1 cellular context compared by ENCODE assay signal in the genomic region with DNA sequence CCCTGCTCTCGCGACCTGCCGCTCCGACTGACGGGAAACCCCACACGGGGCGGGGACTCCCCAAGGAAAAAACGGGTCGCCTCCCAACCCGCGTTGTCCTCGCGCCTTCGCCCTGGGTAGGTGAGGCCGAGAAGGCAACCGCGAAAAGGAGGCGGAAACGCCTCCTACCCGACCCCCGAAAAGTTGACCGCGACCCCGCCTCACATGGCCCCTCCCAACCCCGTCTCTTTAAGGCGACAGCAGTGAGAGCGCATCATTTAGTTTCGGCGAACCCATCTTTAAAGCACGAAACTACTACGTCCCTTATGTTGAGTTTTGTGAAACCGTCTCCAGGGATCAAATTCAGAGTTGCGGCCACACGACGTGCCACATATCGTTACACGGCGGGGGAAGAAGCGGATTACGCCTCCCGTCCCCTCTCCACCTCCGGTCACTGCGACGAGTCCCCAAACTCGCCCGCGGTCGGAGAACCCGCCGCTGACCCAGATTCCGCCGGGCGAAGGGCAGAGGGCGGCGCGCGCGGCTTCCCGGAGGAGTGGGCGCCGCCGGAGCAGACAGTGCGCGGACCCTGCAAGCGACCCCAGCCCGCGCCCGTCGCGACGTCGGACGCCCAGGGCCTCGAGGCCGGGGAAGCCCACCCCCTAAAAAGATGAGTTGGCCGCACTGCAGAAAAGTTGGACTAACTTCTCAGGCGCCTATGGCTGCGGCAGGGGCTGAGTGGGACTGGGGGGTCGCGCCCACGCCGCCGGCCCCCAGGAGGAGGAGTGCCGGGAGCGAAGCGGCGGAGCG.
TF ChIP-seq lines count a peak whose summit lies in the region.

No MANE protein-coding gene starts in this region.

TF ChIP-seq in A549, 52 proteins besides CTCF, POLR2A, EP300 and RAD21 (continued from another document):
- TF ChIP-seq, protein P1, sequence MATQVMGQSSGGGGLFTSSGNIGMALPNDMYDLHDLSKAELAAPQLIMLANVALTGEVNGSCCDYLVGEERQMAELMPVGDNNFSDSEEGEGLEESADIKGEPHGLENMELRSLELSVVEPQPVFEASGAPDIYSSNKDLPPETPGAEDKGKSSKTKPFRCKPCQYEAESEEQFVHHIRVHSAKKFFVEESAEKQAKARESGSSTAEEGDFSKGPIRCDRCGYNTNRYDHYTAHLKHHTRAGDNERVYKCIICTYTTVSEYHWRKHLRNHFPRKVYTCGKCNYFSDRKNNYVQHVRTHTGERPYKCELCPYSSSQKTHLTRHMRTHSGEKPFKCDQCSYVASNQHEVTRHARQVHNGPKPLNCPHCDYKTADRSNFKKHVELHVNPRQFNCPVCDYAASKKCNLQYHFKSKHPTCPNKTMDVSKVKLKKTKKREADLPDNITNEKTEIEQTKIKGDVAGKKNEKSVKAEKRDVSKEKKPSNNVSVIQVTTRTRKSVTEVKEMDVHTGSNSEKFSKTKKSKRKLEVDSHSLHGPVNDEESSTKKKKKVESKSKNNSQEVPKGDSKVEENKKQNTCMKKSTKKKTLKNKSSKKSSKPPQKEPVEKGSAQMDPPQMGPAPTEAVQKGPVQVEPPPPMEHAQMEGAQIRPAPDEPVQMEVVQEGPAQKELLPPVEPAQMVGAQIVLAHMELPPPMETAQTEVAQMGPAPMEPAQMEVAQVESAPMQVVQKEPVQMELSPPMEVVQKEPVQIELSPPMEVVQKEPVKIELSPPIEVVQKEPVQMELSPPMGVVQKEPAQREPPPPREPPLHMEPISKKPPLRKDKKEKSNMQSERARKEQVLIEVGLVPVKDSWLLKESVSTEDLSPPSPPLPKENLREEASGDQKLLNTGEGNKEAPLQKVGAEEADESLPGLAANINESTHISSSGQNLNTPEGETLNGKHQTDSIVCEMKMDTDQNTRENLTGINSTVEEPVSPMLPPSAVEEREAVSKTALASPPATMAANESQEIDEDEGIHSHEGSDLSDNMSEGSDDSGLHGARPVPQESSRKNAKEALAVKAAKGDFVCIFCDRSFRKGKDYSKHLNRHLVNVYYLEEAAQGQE (IDR thresholded peaks at IDR 0.05) = peak; percentile 57
- TF ChIP-seq BHLHE40 (IDR thresholded peaks at IDR 0.05; ENCODE audit: low read depth, low read length) (no peak), NPAS2 (CRISPR knock-in tag; IDR thresholded peaks at IDR 0.05; ENCODE audit: borderline replicate concordance) (no peak), FOSB (CRISPR knock-in tag; IDR thresholded peaks at IDR 0.05) (no peak), EHF (CRISPR knock-in tag; IDR thresholded peaks at IDR 0.05) (no peak), ESRRA (IDR thresholded peaks at IDR 0.05; ENCODE audit: borderline replicate concordance, low read length) (no peak), POLR2AphosphoS2 (conservative IDR thresholded peaks at IDR 0.05; ENCODE audit: low read length) (no peak)
- TF ChIP-seq, protein P2, sequence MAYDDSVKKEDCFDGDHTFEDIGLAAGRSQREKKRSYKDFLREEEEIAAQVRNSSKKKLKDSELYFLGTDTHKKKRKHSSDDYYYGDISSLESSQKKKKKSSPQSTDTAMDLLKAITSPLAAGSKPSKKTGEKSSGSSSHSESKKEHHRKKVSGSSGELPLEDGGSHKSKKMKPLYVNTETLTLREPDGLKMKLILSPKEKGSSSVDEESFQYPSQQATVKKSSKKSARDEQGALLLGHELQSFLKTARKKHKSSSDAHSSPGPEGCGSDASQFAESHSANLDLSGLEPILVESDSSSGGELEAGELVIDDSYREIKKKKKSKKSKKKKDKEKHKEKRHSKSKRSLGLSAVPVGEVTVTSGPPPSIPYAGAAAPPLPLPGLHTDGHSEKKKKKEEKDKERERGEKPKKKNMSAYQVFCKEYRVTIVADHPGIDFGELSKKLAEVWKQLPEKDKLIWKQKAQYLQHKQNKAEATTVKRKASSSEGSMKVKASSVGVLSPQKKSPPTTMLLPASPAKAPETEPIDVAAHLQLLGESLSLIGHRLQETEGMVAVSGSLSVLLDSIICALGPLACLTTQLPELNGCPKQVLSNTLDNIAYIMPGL (CRISPR knock-in tag; IDR thresholded peaks at IDR 0.05; ENCODE audit: borderline replicate concordance) = no peak
- TF ChIP-seq, protein P3, sequence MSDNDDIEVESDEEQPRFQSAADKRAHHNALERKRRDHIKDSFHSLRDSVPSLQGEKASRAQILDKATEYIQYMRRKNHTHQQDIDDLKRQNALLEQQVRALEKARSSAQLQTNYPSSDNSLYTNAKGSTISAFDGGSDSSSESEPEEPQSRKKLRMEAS (IDR thresholded peaks at IDR 0.05) = peak; percentile 83
- TF ChIP-seq, protein P4, sequence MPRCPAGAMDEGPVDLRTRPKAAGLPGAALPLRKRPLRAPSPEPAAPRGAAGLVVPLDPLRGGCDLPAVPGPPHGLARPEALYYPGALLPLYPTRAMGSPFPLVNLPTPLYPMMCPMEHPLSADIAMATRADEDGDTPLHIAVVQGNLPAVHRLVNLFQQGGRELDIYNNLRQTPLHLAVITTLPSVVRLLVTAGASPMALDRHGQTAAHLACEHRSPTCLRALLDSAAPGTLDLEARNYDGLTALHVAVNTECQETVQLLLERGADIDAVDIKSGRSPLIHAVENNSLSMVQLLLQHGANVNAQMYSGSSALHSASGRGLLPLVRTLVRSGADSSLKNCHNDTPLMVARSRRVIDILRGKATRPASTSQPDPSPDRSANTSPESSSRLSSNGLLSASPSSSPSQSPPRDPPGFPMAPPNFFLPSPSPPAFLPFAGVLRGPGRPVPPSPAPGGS (IDR thresholded peaks at IDR 0.05) = 0 out of 3 replicates have a peak, but pooled peaks have one; percentile 19
